ENCODE assay signal across 2 cellular contexts in the genomic region with DNA sequence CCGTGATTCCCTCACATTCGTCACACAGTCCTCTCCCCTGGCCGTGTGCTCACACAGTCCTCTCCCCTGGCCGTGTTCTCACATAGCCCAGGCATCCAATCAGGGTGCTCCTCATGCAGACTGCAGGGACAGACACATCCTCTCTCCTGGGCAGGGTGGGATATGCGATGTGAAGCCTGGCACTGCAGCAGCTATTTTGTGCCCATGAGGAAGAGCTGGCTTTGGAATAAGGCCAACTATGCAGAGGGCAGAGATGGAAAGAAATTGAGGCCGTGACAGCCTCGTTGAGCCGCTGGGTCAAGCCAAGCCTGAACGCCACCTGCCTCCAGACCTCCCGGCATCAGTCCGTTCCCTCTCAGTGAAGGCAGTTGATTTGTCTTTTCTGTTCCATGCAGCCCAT.
TF ChIP-seq lines count a peak whose summit lies in the region.

No MANE protein-coding gene starts in this region.

TF ChIP-seq in HEK293, 187 proteins besides CTCF, POLR2A, EP300 and RAD21:
- TF ChIP-seq, protein P1, sequence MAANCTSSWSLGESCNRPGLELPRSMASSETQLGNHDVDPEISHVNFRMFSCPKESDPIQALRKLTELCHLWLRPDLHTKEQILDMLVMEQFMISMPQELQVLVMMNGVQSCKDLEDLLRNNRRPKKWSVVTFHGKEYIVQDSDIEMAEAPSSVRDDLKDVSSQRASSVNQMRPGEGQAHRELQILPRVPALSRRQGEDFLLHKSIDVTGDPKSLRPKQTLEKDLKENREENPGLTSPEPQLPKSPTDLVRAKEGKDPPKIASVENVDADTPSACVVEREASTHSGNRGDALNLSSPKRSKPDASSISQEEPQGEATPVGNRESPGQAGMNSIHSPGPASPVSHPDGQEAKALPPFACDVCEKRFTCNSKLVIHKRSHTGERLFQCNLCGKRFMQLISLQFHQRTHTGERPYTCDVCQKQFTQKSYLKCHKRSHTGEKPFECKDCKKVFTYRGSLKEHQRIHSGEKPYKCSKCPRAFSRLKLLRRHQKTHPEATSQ (tag by site-specific recombination; IDR thresholded peaks at IDR 0.05) = 0 out of 2 replicates have a peak, but pooled peaks have one; percentile 36
- TF ChIP-seq, protein P2, sequence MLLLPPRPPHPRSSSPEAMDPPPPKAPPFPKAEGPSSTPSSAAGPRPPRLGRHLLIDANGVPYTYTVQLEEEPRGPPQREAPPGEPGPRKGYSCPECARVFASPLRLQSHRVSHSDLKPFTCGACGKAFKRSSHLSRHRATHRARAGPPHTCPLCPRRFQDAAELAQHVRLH (tag by site-specific recombination; IDR thresholded peaks at IDR 0.05) = peak; percentile 69; the same call in 1 of the 2 replicates
- TF ChIP-seq, protein P3, sequence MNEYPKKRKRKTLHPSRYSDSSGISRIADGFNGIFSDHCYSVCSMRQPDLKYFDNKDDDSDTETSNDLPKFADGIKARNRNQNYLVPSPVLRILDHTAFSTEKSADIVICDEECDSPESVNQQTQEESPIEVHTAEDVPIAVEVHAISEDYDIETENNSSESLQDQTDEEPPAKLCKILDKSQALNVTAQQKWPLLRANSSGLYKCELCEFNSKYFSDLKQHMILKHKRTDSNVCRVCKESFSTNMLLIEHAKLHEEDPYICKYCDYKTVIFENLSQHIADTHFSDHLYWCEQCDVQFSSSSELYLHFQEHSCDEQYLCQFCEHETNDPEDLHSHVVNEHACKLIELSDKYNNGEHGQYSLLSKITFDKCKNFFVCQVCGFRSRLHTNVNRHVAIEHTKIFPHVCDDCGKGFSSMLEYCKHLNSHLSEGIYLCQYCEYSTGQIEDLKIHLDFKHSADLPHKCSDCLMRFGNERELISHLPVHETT (tag by site-specific recombination; IDR thresholded peaks at IDR 0.05) = 0 out of 2 replicates have a peak, but pooled peaks have one; percentile 25
- TF ChIP-seq, protein P4, sequence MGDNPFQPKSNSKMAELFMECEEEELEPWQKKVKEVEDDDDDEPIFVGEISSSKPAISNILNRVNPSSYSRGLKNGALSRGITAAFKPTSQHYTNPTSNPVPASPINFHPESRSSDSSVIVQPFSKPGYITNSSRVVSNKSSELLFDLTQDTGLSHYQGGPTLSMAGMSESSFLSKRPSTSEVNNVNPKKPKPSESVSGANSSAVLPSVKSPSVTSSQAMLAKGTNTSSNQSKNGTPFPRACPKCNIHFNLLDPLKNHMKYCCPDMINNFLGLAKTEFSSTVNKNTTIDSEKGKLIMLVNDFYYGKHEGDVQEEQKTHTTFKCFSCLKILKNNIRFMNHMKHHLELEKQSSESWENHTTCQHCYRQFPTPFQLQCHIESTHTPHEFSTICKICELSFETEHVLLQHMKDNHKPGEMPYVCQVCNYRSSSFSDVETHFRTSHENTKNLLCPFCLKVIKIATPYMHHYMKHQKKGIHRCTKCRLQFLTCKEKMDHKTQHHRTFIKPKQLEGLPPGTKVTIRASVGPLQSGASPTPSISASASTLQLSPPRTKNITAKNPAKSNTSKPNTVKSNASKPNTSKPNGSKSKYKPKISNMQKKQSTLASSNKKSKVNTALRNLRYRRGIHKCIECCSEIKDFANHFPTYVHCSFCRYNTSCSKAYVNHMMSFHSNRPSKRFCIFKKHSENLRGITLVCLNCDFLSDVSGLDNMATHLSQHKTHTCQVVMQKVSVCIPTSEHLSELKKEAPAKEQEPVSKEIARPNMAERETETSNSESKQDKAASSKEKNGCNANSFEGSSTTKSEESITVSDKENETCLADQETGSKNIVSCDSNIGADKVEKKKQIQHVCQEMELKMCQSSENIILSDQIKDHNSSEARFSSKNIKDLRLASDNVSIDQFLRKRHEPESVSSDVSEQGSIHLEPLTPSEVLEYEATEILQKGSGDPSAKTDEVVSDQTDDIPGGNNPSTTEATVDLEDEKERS (tag by site-specific recombination; IDR thresholded peaks at IDR 0.05) = peak; percentile 100
- peak; percentile 60; the same call in 1 of the 2 replicates for TF ChIP-seq TRIM28 (IDR thresholded peaks at IDR 0.05; ENCODE audit: borderline replicate concordance, low read length)
- peak; percentile 57; the same call in 1 of the 2 replicates for TF ChIP-seq KLF8 (tag by site-specific recombination; IDR thresholded peaks at IDR 0.05)
- TF ChIP-seq, protein P5, sequence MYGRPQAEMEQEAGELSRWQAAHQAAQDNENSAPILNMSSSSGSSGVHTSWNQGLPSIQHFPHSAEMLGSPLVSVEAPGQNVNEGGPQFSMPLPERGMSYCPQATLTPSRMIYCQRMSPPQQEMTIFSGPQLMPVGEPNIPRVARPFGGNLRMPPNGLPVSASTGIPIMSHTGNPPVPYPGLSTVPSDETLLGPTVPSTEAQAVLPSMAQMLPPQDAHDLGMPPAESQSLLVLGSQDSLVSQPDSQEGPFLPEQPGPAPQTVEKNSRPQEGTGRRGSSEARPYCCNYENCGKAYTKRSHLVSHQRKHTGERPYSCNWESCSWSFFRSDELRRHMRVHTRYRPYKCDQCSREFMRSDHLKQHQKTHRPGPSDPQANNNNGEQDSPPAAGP (tag by site-specific recombination; IDR thresholded peaks at IDR 0.05) = peak; percentile 57; the same call in 1 of the 2 replicates
- TF ChIP-seq ZNF660 (tag by site-specific recombination; IDR thresholded peaks at IDR 0.05) = no peak
- TF ChIP-seq ZNF610 (tag by site-specific recombination; IDR thresholded peaks at IDR 0.05; ENCODE audit: borderline replicate concordance) = no peak
- peak; percentile 40; the same call in 1 of the 2 replicates for TF ChIP-seq ZNF24 (tag by site-specific recombination; IDR thresholded peaks at IDR 0.05)
- peak; percentile 71 for TF ChIP-seq SETDB1 (IDR thresholded peaks at IDR 0.05; ENCODE audit: insufficient read length, low read length)
TF ChIP-seq in HEK293: peak in this region for 9.

TF ChIP-seq in H1, 55 proteins besides CTCF, POLR2A, EP300 and RAD21:
- TF ChIP-seq, protein P6, sequence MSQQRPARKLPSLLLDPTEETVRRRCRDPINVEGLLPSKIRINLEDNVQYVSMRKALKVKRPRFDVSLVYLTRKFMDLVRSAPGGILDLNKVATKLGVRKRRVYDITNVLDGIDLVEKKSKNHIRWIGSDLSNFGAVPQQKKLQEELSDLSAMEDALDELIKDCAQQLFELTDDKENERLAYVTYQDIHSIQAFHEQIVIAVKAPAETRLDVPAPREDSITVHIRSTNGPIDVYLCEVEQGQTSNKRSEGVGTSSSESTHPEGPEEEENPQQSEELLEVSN (IDR thresholded peaks at IDR 0.05) = no peak
- TF ChIP-seq KDM1A (IDR thresholded peaks at IDR 0.05; ENCODE audit: borderline replicate concordance, low read length) (peak; percentile 74; the same call in 1 of the 2 replicates), SP1 (IDR thresholded peaks at IDR 0.05; ENCODE audit: low read depth, low read length) (no peak)
